In the genomic region with DNA sequence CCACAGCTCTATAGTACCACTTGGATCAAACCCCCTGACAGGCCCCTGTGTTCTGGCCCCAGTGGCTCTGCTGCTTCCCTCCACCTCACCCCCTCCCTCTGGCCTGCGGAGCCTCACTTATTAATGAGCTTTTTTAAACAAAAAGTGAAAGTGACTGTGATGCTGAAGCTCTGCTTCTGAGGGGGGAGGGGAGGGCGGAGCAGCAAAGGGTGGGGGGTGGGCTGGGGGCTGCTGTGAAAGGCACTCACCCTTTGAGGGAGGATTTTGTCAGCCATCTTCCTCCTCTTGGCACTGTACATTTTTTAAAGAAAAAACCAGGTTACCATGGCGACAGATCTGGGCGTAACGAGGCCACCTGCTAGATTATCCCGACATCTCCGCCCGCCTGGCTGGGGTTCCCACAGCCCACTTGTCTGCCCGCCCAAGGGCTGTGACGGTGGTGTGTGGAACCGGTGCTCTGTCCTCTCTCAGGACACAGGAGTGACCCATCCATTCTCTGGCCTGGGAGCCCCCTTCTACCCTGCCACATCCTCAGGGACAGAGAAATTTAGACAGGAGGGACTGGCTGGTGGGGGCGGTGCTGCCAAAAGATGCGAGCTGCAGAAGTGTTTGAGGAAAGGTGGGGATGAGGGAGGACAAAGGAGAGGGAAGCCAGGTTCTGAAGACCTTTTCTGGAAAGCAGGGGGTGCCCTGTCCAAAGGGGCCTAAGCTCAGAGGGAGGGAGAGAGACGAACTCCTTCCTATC, we compare ENCODE assay signal across 8 cellular contexts. TPM values are rescaled to one million over a fixed set of nuclear protein-coding genes. Genes with fewer than 3 reads are reported as not detected.
DNase-seq lines count a peak whose midpoint lies in the region; ATAC-seq, FAIRE-seq and TF ChIP-seq lines count a peak whose summit lies in the region.
"Had no signal": no experiment of that assay in that cellular context is flagged by ENCODE, and none has a peak within 500 bp of the region (broad histone marks: within the 10 kb centered on the region; RNA-seq: fewer than 3 reads in every experiment).

No MANE protein-coding gene starts in this region.

- 37 to 50% methylated on average over 2 to 14 of the region's 14 CpGs for WGBS in gastroesophageal sphincter (ENCODE audit: low coverage in 1 of 2), 2 donors

- H3K27ac ChIP-seq in gastroesophageal sphincter, result peak overlapping the region in 3 of 4 donors; percentile 12 to 41 (median 19)
- H3K27ac ChIP-seq: pancreas had no signal

- H3K4me3 ChIP-seq in GM12875 (ENCODE audit: low read depth, low read length) (peak overlapping the region; percentile 10), gastroesophageal sphincter (peak overlapping the region in 1 of 2 donors; percentile 29)
- H3K4me3 ChIP-seq: pancreas had no signal

- no peaks in the 10 kb centered on the region for H3K9me3 ChIP-seq in gastroesophageal sphincter
- H3K9me3 ChIP-seq: pancreas had no signal

- FAIRE-seq in urothelium cell line (lab: Jason Lieb, UNC), result no peak
- FAIRE-seq: pancreas had no signal

- H3K4me1 ChIP-seq in gastroesophageal sphincter, result peaks cover 0 to 59% (median 32%) of the 10 kb centered on the region in 3 donors

- ATAC-seq in gastroesophageal sphincter (no peak), GM18867 (IDR thresholded peaks at IDR 0.05; ENCODE audit: unreplicated experiment) (no peak)
- ATAC-seq: HCT116 had no signal

- peaks cover 12% of the 10 kb centered on the region for H3K27me3 ChIP-seq in gastroesophageal sphincter
- H3K27me3 ChIP-seq: pancreas had no signal

- no peak for TF ChIP-seq POLR2A in gastroesophageal sphincter (IDR thresholded peaks at IDR 0.05)

- DNase-seq in NCI-H2227 (lab: John Stamatoyannopoulos, UW; ENCODE audit: unreplicated experiment) (peak; percentile 92), urothelium cell line (ENCODE audit: low spot score) (no peak), medulla oblongata (ENCODE audit: extremely low spot score) (no peak)

- TF ChIP-seq CTCF in GM12875 (IDR thresholded peaks at IDR 0.05; ENCODE audit: borderline replicate concordance, insufficient read depth, low read depth, low read length), result no peak
- no peak for TF ChIP-seq CTCF in gastroesophageal sphincter (IDR thresholded peaks at IDR 0.05)

- H3K36me3 ChIP-seq in gastroesophageal sphincter, result peaks cover 0 to 41% of the 10 kb centered on the region in 2 donors
- H3K36me3 ChIP-seq: pancreas had no signal

- no peak for TF ChIP-seq EP300 in gastroesophageal sphincter (IDR thresholded peaks at IDR 0.05)

RNA-seq across cellular contexts. Expression of a gene that starts 4.9 kb away (rescaled TPM):
- total RNA-seq in gastroesophageal sphincter, result 10 to 100 TPM; 23.6 to 45.1 (median 39.8) TPM

RNA-seq across cellular contexts. Expression of a gene that starts 11.3 kb away (rescaled TPM):
- 10 to 100 TPM; 18.0 to 38.1 (median 25.7) TPM for total RNA-seq in gastroesophageal sphincter

RNA-seq across cellular contexts. Expression of a gene that starts 16.6 kb away (rescaled TPM):
- total RNA-seq in gastroesophageal sphincter, result 10 to 100 TPM; 30.5 to 43.1 (median 36.5) TPM

RNA-seq across cellular contexts. Expression of a gene that starts 33.3 kb away (rescaled TPM):
- not detected for total RNA-seq in gastroesophageal sphincter
- total RNA-seq: pancreas had no signal

RNA-seq across cellular contexts. Expression of a gene that starts 56.5 kb away (rescaled TPM):
- not detected for total RNA-seq in gastroesophageal sphincter
- total RNA-seq: pancreas had no signal
